ENCODE assay signal across 22 cellular contexts in the genomic region with DNA sequence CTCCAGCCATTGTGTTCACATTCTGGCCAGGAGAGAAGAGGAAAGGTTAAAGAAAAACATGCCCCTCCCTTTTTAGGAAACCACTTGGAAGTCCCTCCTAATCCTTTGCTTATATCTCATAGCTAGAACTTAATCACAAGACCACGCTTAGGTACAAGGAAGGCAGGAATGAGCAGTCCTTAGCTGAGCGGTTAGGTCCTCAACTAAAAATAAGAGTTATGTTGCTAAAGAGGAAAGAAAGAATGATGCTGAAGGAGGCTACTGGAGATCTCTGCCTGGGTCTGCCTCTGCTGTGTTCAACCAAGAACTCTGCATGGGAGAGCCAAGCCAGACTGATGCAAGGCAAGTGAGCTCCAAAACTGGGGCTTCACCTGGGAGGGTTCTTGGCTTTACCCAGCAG.
"Had no signal": no experiment of that assay in that cellular context is flagged by ENCODE, and none has a peak within 500 bp of the region (broad histone marks: within the 10 kb centered on the region; RNA-seq: fewer than 3 reads in every experiment).

No MANE protein-coding gene starts in this region.

- H3K27ac ChIP-seq: esophagus muscularis mucosa, left ventricle myocardium inferior, sigmoid colon, upper lobe of right lung, WERI-Rb-1 had no signal

- H3K4me1 ChIP-seq: left ventricle myocardium inferior, sigmoid colon had no signal

- H3K9me3 ChIP-seq: left ventricle myocardium inferior, sigmoid colon, upper lobe of right lung had no signal

- H3K4me3 ChIP-seq: esophagus muscularis mucosa, left ventricle myocardium inferior, sigmoid colon, smooth muscle cell, upper lobe of right lung had no signal

- ATAC-seq: SK-N-SH treated with all-trans-retinoic acid at 6 μM for 48 hours had no signal

- H3K4me3 Mint-ChIP-seq: brain; dendritic cell treated with granulocyte-macrophage colony-stimulating factor and Interleukin-4, amounts not matched to agents 40 ng/mL and 50 ng/mL, for 4 days; nephron progenitor cell; T-cell had no signal

- DNase-seq: activated CD4-positive, alpha-beta T cell treated with anti-CD3 and anti-CD28 coated beads for 1 hour; activated CD4-positive, alpha-beta T cell treated with anti-CD3 and anti-CD28 coated beads, Interleukin-2, amount 50 U/mL, for 4 hours; activated T-cell treated with anti-CD3 and anti-CD28 coated beads for 4 hours; aorta; effector CD4-positive, alpha-beta T cell; hippocampal formation; left ventricle myocardium inferior; midbrain; nephron progenitor cell; occipital lobe; sigmoid colon; stimulated activated CD4-positive, alpha-beta T cell treated with anti-CD3 and anti-CD28 coated beads, Interleukin-15, amount 100 ng/mL, for 24 hours; stimulated activated naive CD4-positive, alpha-beta T cell; upper lobe of right lung; WERI-Rb-1 had no signal

- H3K27ac Mint-ChIP-seq: activated naive CD4-positive, alpha-beta T cell treated with anti-CD3 and anti-CD28 coated beads, Interleukin-2, amount 50 U/mL, for 72 hours; brain; nephron progenitor cell had no signal

- H3K27me3 ChIP-seq: sigmoid colon, upper lobe of right lung had no signal

- H3K36me3 Mint-ChIP-seq: brain, T-cell had no signal

- H3K36me3 ChIP-seq: esophagus muscularis mucosa, left ventricle myocardium inferior, sigmoid colon, upper lobe of right lung, WERI-Rb-1 had no signal
